8 cellular contexts compared by ENCODE assay signal in the genomic region with DNA sequence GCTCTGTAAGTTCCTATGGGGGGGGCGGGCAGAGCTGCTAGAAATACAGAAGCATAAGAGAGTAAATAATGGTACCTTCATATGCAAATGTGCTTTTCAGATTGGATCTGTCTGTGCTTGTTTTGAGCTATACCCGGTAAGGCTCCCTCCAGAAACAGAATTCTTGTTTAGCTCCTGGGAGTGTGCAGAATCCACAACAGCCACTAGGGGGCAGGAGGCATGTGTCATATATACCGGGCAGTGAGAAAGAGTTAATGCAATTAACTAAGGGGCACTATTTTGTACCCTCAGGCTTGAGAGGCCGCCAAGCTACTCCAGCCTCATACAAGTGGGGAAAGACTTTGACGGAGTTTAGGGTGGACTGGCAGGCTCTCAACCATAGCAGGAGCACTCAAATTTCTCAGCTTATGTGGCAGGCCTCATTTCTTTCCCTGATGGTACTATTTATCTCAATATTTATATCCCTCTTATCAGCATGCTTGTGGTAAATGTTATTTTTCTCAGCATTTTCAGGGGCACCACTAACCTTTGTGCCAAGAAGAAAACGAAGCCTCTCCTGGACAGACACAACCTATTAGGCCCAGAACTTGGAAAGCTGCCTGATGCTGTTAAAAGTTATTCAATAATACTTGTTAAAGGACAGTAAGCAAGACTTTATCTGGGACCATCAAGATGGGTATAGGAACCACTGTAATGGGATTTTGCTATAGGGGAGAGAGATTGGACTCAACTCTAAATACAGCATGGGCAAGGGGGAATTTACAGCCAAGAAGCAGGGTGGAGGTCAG. TPM values are rescaled to one million over a fixed set of nuclear protein-coding genes. Genes with fewer than 3 reads are reported as not detected.
DNase-seq lines count a peak whose midpoint lies in the region; ATAC-seq and TF ChIP-seq lines count a peak whose summit lies in the region.

No MANE protein-coding gene starts in this region.

- POLR2A ChIA-PET in BJ (lab: Charles Lee), result interaction anchor here (0.7 kb wide), 1 partner anchor 76 kb away, joined by 4 read pairs; no protein-coding TSS in a partner anchor

- H3K9ac ChIP-seq in trophoblast cell (ENCODE audit: low read length), result no peak overlapping the region

- ATAC-seq in GM19372 (IDR thresholded peaks at IDR 0.05; ENCODE audit: low read depth, unreplicated experiment) (peak; percentile 68), gastroesophageal sphincter (peak; percentile 73), upper lobe of right lung (peak; percentile 96)

- no peak overlapping the region for H2BK120ac ChIP-seq in trophoblast cell (ENCODE audit: insufficient read depth, low read length, poor library complexity)

- H3K27me3 ChIP-seq in BJ (ENCODE audit: control insufficient read depth, insufficient read depth, low read length) (no peaks in the 10 kb centered on the region), SJCRH30 (no peaks in the 10 kb centered on the region), gastroesophageal sphincter (no peaks in the 10 kb centered on the region), trophoblast cell (ENCODE audit: insufficient read depth, low read length) (no peaks in the 10 kb centered on the region), upper lobe of right lung (no peaks in the 10 kb centered on the region)

- no peak overlapping the region for H4K12ac ChIP-seq in trophoblast cell (ENCODE audit: low read depth, low read length)

- no peaks in the 10 kb centered on the region for H3K79me1 ChIP-seq in trophoblast cell (ENCODE audit: low read length)

- H3K4me1 ChIP-seq in SJCRH30 (no peaks in the 10 kb centered on the region), gastroesophageal sphincter (peaks cover 0 to 17% (median 0%) of the 10 kb centered on the region in 3 donors), trophoblast cell (ENCODE audit: control insufficient read depth in 1 of 2, insufficient read depth in 2 of 2, low read length in 2 of 2) (no peaks in the 10 kb centered on the region), upper lobe of right lung (peaks cover 9% of the 10 kb centered on the region)

- no peak overlapping the region for H3K4ac ChIP-seq in trophoblast cell (ENCODE audit: low read depth, low read length)

- H4K91ac ChIP-seq in trophoblast cell (ENCODE audit: low read depth, low read length), result no peak overlapping the region

- CTCF ChIA-PET in BJ (lab: Yijun Ruan, JAX), result interaction anchor here (0.6 to 6.5 kb wide), 39 partner anchors 12 to 1589 kb away, joined by 3 to 89 read pairs (median 5); partner anchors contain the start of genes CENPV, NCOR1, PIGL and TRPV2

- no peak overlapping the region for H3K4me2 ChIP-seq in trophoblast cell (ENCODE audit: low read length)

- no peak for TF ChIP-seq EP300 in gastroesophageal sphincter (IDR thresholded peaks at IDR 0.05)

- intact Hi-C loops in upper lobe of right lung (cut with DNase I), result no loop called here

- H3K14ac ChIP-seq in trophoblast cell (ENCODE audit: low read length), result no peak overlapping the region

- no peak overlapping the region for H3K27ac ChIP-seq in SJCRH30
- peak overlapping the region in 3 of 4 donors; percentile 2 to 14 (median 13) for H3K27ac ChIP-seq in gastroesophageal sphincter
- H3K27ac ChIP-seq in trophoblast cell (ENCODE audit: low read depth, low read length), result no peak overlapping the region
- peak overlapping the region; percentile 24 for H3K27ac ChIP-seq in upper lobe of right lung

- H3K4me3 ChIP-seq in BJ (ENCODE audit: low read depth, low read length) (no peak overlapping the region), SJCRH30 (no peak overlapping the region), gastroesophageal sphincter (no peak overlapping the region), trophoblast cell (ENCODE audit: low read depth, low read length) (no peak overlapping the region), upper lobe of right lung (no peak overlapping the region)

- TF ChIP-seq CTCF in BJ (IDR thresholded peaks at IDR 0.05; ENCODE audit: insufficient read depth, low read depth, low read length), result peak; percentile 95
- peak; percentile 75 to 89 (median 86) for TF ChIP-seq CTCF in gastroesophageal sphincter (IDR thresholded peaks at IDR 0.05)
- TF ChIP-seq CTCF in upper lobe of right lung (IDR thresholded peaks at IDR 0.05), result peak; percentile 96

- H2BK12ac ChIP-seq in trophoblast cell (ENCODE audit: low read length), result no peak overlapping the region

- no peak overlapping the region for H2AK5ac ChIP-seq in trophoblast cell (ENCODE audit: low read length)

- no peaks in the 10 kb centered on the region for H3K36me3 ChIP-seq in BJ (ENCODE audit: control insufficient read depth, insufficient read depth, low read length)
- no peaks in the 10 kb centered on the region for H3K36me3 ChIP-seq in SJCRH30
- no peaks in the 10 kb centered on the region for H3K36me3 ChIP-seq in gastroesophageal sphincter
- H3K36me3 ChIP-seq in trophoblast cell (ENCODE audit: control insufficient read depth in 1 of 2, insufficient read depth in 2 of 2, low read length in 2 of 2), result no peaks in the 10 kb centered on the region
- H3K36me3 ChIP-seq in upper lobe of right lung, result no peaks in the 10 kb centered on the region

- H2AFZ ChIP-seq in trophoblast cell (ENCODE audit: insufficient read depth, low read length, poor library complexity), result no peak overlapping the region

- H4K8ac ChIP-seq in trophoblast cell (ENCODE audit: low read depth, low read length), result no peak overlapping the region

- no peak for TF ChIP-seq POLR2A in gastroesophageal sphincter (IDR thresholded peaks at IDR 0.05)

- H3K79me2 ChIP-seq in trophoblast cell (ENCODE audit: control insufficient read depth, insufficient read depth, low read length, poor library complexity), result no peaks in the 10 kb centered on the region

- H3K18ac ChIP-seq in trophoblast cell (ENCODE audit: low read length), result no peak overlapping the region

- 7 to 25% methylated on average over 5 to 6 of the region's 6 CpGs for WGBS in gastroesophageal sphincter (ENCODE audit: low coverage in 1 of 2), 2 donors
- WGBS in trophoblast cell (ENCODE audit: extremely low coverage, insufficient coverage, insufficient read length), result no CpG with 5 or more reads among the region's 6 CpGs

- DNase-seq in BJ (ENCODE audit: low read depth) (no peak), LHCN-M2 (ENCODE audit: low read depth) (peak; percentile 60), SJCRH30 (peak; percentile 90 to 98), trophoblast cell (peak; percentile 63 to 87), upper lobe of right lung (peak; percentile 74)
- DNase-seq in activated effector memory CD4-positive, alpha-beta T cell treated with Interleukin-2 at 50 U/mL for 16 hours, result peak; percentile 56

- H3K23ac ChIP-seq in trophoblast cell (ENCODE audit: low read length), result no peak overlapping the region

- H2BK5ac ChIP-seq in trophoblast cell (ENCODE audit: low read depth, low read length, poor library complexity), result no peak overlapping the region

- H3K9me3 ChIP-seq in SJCRH30 (replicated peaks) (no peaks in the 10 kb centered on the region), gastroesophageal sphincter (no peaks in the 10 kb centered on the region), trophoblast cell (ENCODE audit: insufficient read depth, low read depth, low read length) (no peaks in the 10 kb centered on the region), upper lobe of right lung (no peaks in the 10 kb centered on the region)

RNA-seq across cellular contexts. Expression of gene CENPV, which starts 10.7 kb away (rescaled TPM):
- 39.2 and 41.5 TPM in 2 replicates for polyA plus RNA-seq in BJ (2011; rRNA removed)
- 7.7 and 12.1 TPM in 2 replicates for polyA minus RNA-seq in BJ (2011; rRNA and poly(A)+ RNA removed)
- total RNA-seq in LHCN-M2 (2014; rRNA removed), result 7.8 and 9.5 TPM in 2 replicates
- polyA plus RNA-seq in LHCN-M2 (2012), result 19.4 TPM
- 50.2 and 51.5 TPM in 2 replicates for total RNA-seq in SJCRH30 (2014; rRNA removed; shearing (Covaris generic))
- total RNA-seq in gastroesophageal sphincter, result 10 to 100 TPM in 2 of 4 donors, 1 to 10 TPM in 2; 7.3 to 16.4 (median 10.3) TPM
- polyA plus RNA-seq in trophoblast cell (2013), result 14.4 and 14.8 TPM in 2 replicates
- total RNA-seq in upper lobe of right lung, result 10.4 TPM

RNA-seq across cellular contexts. Expression of gene UBB, which starts 16.9 kb away (rescaled TPM):
- polyA plus RNA-seq in BJ (2011; rRNA removed), result 3,195 and 3,417 TPM in 2 replicates
- polyA minus RNA-seq in BJ (2011; rRNA and poly(A)+ RNA removed), result 1,408 and 2,496 TPM in 2 replicates
- total RNA-seq in LHCN-M2 (2014; rRNA removed), result 992 and 1,176 TPM in 2 replicates
- 2,961 TPM for polyA plus RNA-seq in LHCN-M2 (2012)
- total RNA-seq in SJCRH30 (2014; rRNA removed; shearing (Covaris generic)), result 2,921 and 3,511 TPM in 2 replicates
- total RNA-seq in gastroesophageal sphincter, result 100 to 1,000 TPM; 697 to 982 (median 790) TPM
- polyA plus RNA-seq in trophoblast cell (2013), result 2,269 and 2,298 TPM in 2 replicates
- 1,410 TPM for total RNA-seq in upper lobe of right lung

RNA-seq across cellular contexts. Expression of gene TRPV2, which starts 51.4 kb away (rescaled TPM):
- 4.0 and 7.9 TPM in 2 replicates for polyA plus RNA-seq in BJ (2011; rRNA removed)
- 5.9 and 15.0 TPM in 2 replicates for polyA minus RNA-seq in BJ (2011; rRNA and poly(A)+ RNA removed)
- total RNA-seq in LHCN-M2 (2014; rRNA removed) (54.8 and 56.7 TPM in 2 replicates), gastroesophageal sphincter (10 to 100 TPM in 3 of 4 donors, 1 to 10 TPM in 1; 6.5 to 15.5 (median 11.6) TPM), upper lobe of right lung (86.5 TPM)
- polyA plus RNA-seq in LHCN-M2 (2012), result 59.2 TPM
- total RNA-seq in SJCRH30 (2014; rRNA removed; shearing (Covaris generic)), result 0.42 and 0.63 TPM in 2 replicates
- 202 and 233 TPM in 2 replicates for polyA plus RNA-seq in trophoblast cell (2013)

Comparison
In these comparisons a context has a peak if more than half of its experiments do, and no peak if none do; other contexts are left out.
1. H3K27ac ChIP-seq: peak in gastroesophageal sphincter (3 of 4) and upper lobe of right lung (single experiment); none in SJCRH30 (single experiment) and trophoblast cell (single experiment).
2. Peak in every context shown above with its lines, with median percentiles within 50 percentile points of each other: CTCF ChIP-seq and ATAC-seq.